In the genomic region with DNA sequence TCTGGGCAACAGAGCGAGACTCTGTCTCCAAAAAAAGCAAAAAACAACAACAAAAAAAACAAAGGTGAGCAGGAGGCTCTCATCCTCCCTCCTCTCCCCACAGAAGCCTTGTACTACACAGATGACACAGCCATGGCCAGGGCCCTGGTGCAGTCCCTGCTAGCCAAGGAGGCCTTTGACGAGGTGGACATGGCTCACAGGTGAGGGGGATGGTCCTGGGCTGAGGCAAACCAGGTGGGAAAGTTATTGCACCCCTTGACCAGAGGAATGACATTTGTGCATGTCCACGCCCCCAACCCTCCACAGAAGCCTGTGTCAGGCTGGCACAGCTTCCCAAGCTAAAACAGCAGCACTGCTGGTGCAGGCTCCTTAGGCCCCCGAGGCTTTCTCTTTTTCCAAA, we compare ENCODE assay signal across 32 cellular contexts. TPM values are rescaled to one million over a fixed set of nuclear protein-coding genes. Genes with fewer than 3 reads are reported as not detected.
DNase-seq lines count a peak whose midpoint lies in the region; ATAC-seq and TF ChIP-seq lines count a peak whose summit lies in the region.
"Had no signal": no experiment of that assay in that cellular context is flagged by ENCODE, and none has a peak within 500 bp of the region (broad histone marks: within the 10 kb centered on the region; RNA-seq: fewer than 3 reads in every experiment).

No MANE protein-coding gene starts in this region.

- no peak for TF ChIP-seq CTCF in OCI-LY7 (conservative IDR thresholded peaks at IDR 0.05; ENCODE audit: low read length)

- intact Hi-C loops in OCI-LY7 (cut with micrococcal nuclease; ENCODE audit: unreplicated experiment), result no loop called here

- H3K4me1 Mint-ChIP-seq in activated T-cell treated with anti-CD3 and anti-CD28 coated beads, Interleukin-2, amount 50 U/mL, for 72 hours (ENCODE audit: low read depth), result peaks cover 10% of the 10 kb centered on the region
- H3K4me1 Mint-ChIP-seq in stimulated activated effector memory CD8-positive, alpha-beta T cell treated with anti-CD3 and anti-CD28 coated beads, Interleukin-12 subunit alpha, Interleukin-12 subunit beta, amount 100 ng/mL, for 72 hours, result peaks cover 20% of the 10 kb centered on the region

- no peak for ATAC-seq in activated T-cell treated with anti-CD3 and anti-CD28 coated beads, Interleukin-2, amount 50 U/mL, for 72 hours (replicated peaks in 1 of 2)
- ATAC-seq in stimulated activated effector memory CD8-positive, alpha-beta T cell treated with anti-CD3 and anti-CD28 coated beads, Interleukin-12 subunit alpha, Interleukin-12 subunit beta, amount 100 ng/mL, for 72 hours, result no peak
- ATAC-seq in GM21381 (IDR thresholded peaks at IDR 0.05; ENCODE audit: unreplicated experiment) (no peak), GM18519 (IDR thresholded peaks at IDR 0.05; ENCODE audit: low FRiP score, unreplicated experiment) (no peak)
- ATAC-seq: A549, esophagus mucosa, lower lobe of right lung, psoas muscle had no signal

- H3K79me2 ChIP-seq in OCI-LY7 (ENCODE audit: insufficient read depth, low read depth, low read length), result peaks cover 18% of the 10 kb centered on the region

- no peaks in the 10 kb centered on the region for H3K27me3 Mint-ChIP-seq in activated T-cell treated with anti-CD3 and anti-CD28 coated beads, Interleukin-2, amount 50 U/mL, for 72 hours (ENCODE audit: low read depth)

- BruUV-seq in OCI-LY7 (replicated peaks; lab: Mats Ljungman, UMichigan), result no TSS peak

- CTCF ChIA-PET in OCI-LY7 (lab: Charles Lee; ENCODE audit: unreplicated experiment), result no interaction called here

- no peaks in the 10 kb centered on the region for H3K9me3 Mint-ChIP-seq in activated T-cell treated with anti-CD3 and anti-CD28 coated beads, Interleukin-2, amount 50 U/mL, for 72 hours
- no peaks in the 10 kb centered on the region for H3K9me3 Mint-ChIP-seq in stimulated activated effector memory CD8-positive, alpha-beta T cell treated with anti-CD3 and anti-CD28 coated beads, Interleukin-12 subunit alpha, Interleukin-12 subunit beta, amount 100 ng/mL, for 72 hours
- H3K9me3 Mint-ChIP-seq: activated B cell treated with CpG ODN at 0.5 μM for 24 hours; activated naive CD4-positive, alpha-beta T cell treated with anti-CD3 and anti-CD28 coated beads, Interleukin-2, amount 10 ng/mL, durations not matched to agents 7 days and 5 days had no signal

- H4K20me1 ChIP-seq in OCI-LY7 (ENCODE audit: insufficient read depth, low read length), result peaks cover 6% of the 10 kb centered on the region; the same call in 1 of the 2 replicates

- peaks cover 52% of the 10 kb centered on the region for H3K36me3 ChIP-seq in OCI-LY7 (ENCODE audit: insufficient read depth, low read length)
- H3K36me3 ChIP-seq: breast epithelium, uterus had no signal

- H3K4me3 Mint-ChIP-seq in activated T-cell treated with anti-CD3 and anti-CD28 coated beads, Interleukin-2, amount 50 U/mL, for 72 hours, result no peak overlapping the region
- H3K4me3 Mint-ChIP-seq in stimulated activated effector memory CD8-positive, alpha-beta T cell treated with anti-CD3 and anti-CD28 coated beads, Interleukin-12 subunit alpha, Interleukin-12 subunit beta, amount 100 ng/mL, for 72 hours, result no peak overlapping the region
- H3K4me3 Mint-ChIP-seq: activated B cell treated with CpG ODN at 0.5 μM for 24 hours; activated naive CD4-positive, alpha-beta T cell treated with anti-CD3 and anti-CD28 coated beads, Interleukin-2, amount 10 ng/mL, durations not matched to agents 7 days and 5 days had no signal

- peaks cover 16% of the 10 kb centered on the region for H3K4me1 ChIP-seq in OCI-LY7 (ENCODE audit: insufficient read depth, low read length, poor library complexity, severe bottlenecking)

- POLR2A ChIA-PET in OCI-LY7 (lab: Charles Lee), result interaction anchor here (0.6 kb wide), 1 partner anchor 114 kb away, joined by 3 read pairs; no protein-coding TSS in a partner anchor

- H3K27ac Mint-ChIP-seq in activated T-cell treated with anti-CD3 and anti-CD28 coated beads, Interleukin-2, amount 50 U/mL, for 72 hours, result no peak overlapping the region
- peak overlapping the region; percentile 43 for H3K27ac Mint-ChIP-seq in stimulated activated effector memory CD8-positive, alpha-beta T cell treated with anti-CD3 and anti-CD28 coated beads, Interleukin-12 subunit alpha, Interleukin-12 subunit beta, amount 100 ng/mL, for 72 hours
- H3K27ac Mint-ChIP-seq: activated B cell treated with CpG ODN at 0.5 μM for 24 hours; activated naive CD4-positive, alpha-beta T cell treated with anti-CD3 and anti-CD28 coated beads, Interleukin-2, amount 10 ng/mL, durations not matched to agents 7 days and 5 days had no signal

- no peaks in the 10 kb centered on the region for H3K27me3 ChIP-seq in layer of hippocampus (ENCODE audit: control insufficient read depth, insufficient read depth, low read length)
- H3K27me3 ChIP-seq: breast epithelium, neutrophil, SJCRH30, uterus had no signal

- H3K36me3 Mint-ChIP-seq in activated T-cell treated with anti-CD3 and anti-CD28 coated beads, Interleukin-2, amount 50 U/mL, for 72 hours (ENCODE audit: insufficient read depth in 2 of 2), result peaks cover 6 to 7% of the 10 kb centered on the region in 2 donors
- peaks cover 70% of the 10 kb centered on the region for H3K36me3 Mint-ChIP-seq in stimulated activated effector memory CD8-positive, alpha-beta T cell treated with anti-CD3 and anti-CD28 coated beads, Interleukin-12 subunit alpha, Interleukin-12 subunit beta, amount 100 ng/mL, for 72 hours

- H3K4me3 ChIP-seq in OCI-LY7 (ENCODE audit: low read depth, low read length, poor library complexity, severe bottlenecking), result no peak overlapping the region
- H3K4me3 ChIP-seq: A549, breast epithelium, lower lobe of right lung, psoas muscle, SJCRH30, uterus had no signal

- DNase-seq in activated T-cell treated with anti-CD3 and anti-CD28 coated beads, Interleukin-2, amount 50 U/mL, for 1 hour, result peak; percentile 16
- DNase-seq in activated T-cell treated with anti-CD3 and anti-CD28 coated beads, Interleukin-2, amount 50 U/mL, for 72 hours, result no peak
- DNase-seq in OCI-LY7 (ENCODE audit: low spot score), result no peak
- DNase-seq in stimulated activated effector memory CD8-positive, alpha-beta T cell treated with anti-CD3 and anti-CD28 coated beads, Interleukin-12 subunit alpha, Interleukin-12 subunit beta, amount 100 ng/mL, for 72 hours (ENCODE audit: low spot score in 2 of 2), result no peak
- DNase-seq in COLO829 (ENCODE audit: low spot score), result no peak
- DNase-seq: activated CD4-positive, alpha-beta T cell treated with anti-CD3 and anti-CD28 coated beads, Interleukin-2, amount 50 U/mL, for 4 hours; activated naive CD4-positive, alpha-beta T cell treated with anti-CD3 and anti-CD28 coated beads, Interleukin-2, amount 10 ng/mL, durations not matched to agents 7 days and 5 days; activated T-cell treated with anti-CD3 and anti-CD28 coated beads for 4 hours; AML-193; amygdala; foreskin fibroblast; HCEC 1CT; Karpas-422; kidney; lower lobe of right lung; NCI-H1436; NCI-H2107; NCI-H774; psoas muscle; SJCRH30; stimulated activated CD4-positive, alpha-beta T cell treated with anti-CD3 and anti-CD28 coated beads, Interleukin-15, amount 100 ng/mL, for 24 hours; stimulated activated naive CD4-positive, alpha-beta T cell; uterus had no signal

- no peak overlapping the region for H2AFZ ChIP-seq in OCI-LY7 (ENCODE audit: low read length)

- H3K9me3 ChIP-seq in OCI-LY7 (ENCODE audit: low read length), result no peaks in the 10 kb centered on the region
- H3K9me3 ChIP-seq: A549, breast epithelium, lower lobe of right lung, neutrophil, psoas muscle, SJCRH30, uterus had no signal

- H3K4me2 ChIP-seq in OCI-LY7 (ENCODE audit: low read length), result peak overlapping the region; percentile 11; the same call in 1 of the 2 replicates
- H3K4me2 ChIP-seq: A549 had no signal

- H3K9me2 ChIP-seq in OCI-LY7 (ENCODE audit: insufficient read depth, low read length), result no peaks in the 10 kb centered on the region

- no peak overlapping the region for H3K27ac ChIP-seq in OCI-LY7 (ENCODE audit: low read depth, low read length, poor library complexity, severe bottlenecking)
- peak overlapping the region; percentile 4 for H3K27ac ChIP-seq in layer of hippocampus (ENCODE audit: low read depth, low read length)
- H3K27ac ChIP-seq: A549, lower lobe of right lung, neutrophil, psoas muscle, SJCRH30, uterus had no signal

RNA-seq across cellular contexts. Expression of a gene that starts 2.4 kb away (rescaled TPM):
- 10 to 100 TPM; 23.2 to 28.9 TPM for total RNA-seq in activated T-cell treated with anti-CD3 and anti-CD28 coated beads, Interleukin-2, amount 50 U/mL, for 72 hours
- total RNA-seq in OCI-LY7 (2014; rRNA removed; shearing (Covaris generic)), result 42.3 and 44.3 TPM in 2 replicates
- total RNA-seq in OCI-LY7 (2022), result 27.6 and 29.3 TPM in 2 replicates

RNA-seq across cellular contexts. Expression of a gene that starts 7.2 kb away (rescaled TPM):
- total RNA-seq in activated T-cell treated with anti-CD3 and anti-CD28 coated beads, Interleukin-2, amount 50 U/mL, for 72 hours, result under 1 TPM; 0.17 to 0.37 TPM
- 0.10 TPM in 1 of 2 replicates, not detected in the other for total RNA-seq in OCI-LY7 (2014; rRNA removed; shearing (Covaris generic))
- total RNA-seq in OCI-LY7 (2022), result not detected in 2 replicates
- total RNA-seq: activated B cell treated with CpG ODN at 0.5 μM for 24 hours, esophagus mucosa, G401, psoas muscle, SJCRH30 had no signal

RNA-seq across cellular contexts. Expression of a gene that starts 33.9 kb away (rescaled TPM):
- total RNA-seq in activated T-cell treated with anti-CD3 and anti-CD28 coated beads, Interleukin-2, amount 50 U/mL, for 72 hours, result under 1 TPM; 0.07 to 0.09 TPM
- total RNA-seq in OCI-LY7 (2014; rRNA removed; shearing (Covaris generic)), result not detected in 2 replicates
- not detected in 2 replicates for total RNA-seq in OCI-LY7 (2022)

RNA-seq across cellular contexts. Expression of a gene that starts 58.1 kb away (rescaled TPM):
- 10 to 100 TPM; 46.2 to 56.2 TPM for total RNA-seq in activated T-cell treated with anti-CD3 and anti-CD28 coated beads, Interleukin-2, amount 50 U/mL, for 72 hours
- 50.3 and 71.0 TPM in 2 replicates for total RNA-seq in OCI-LY7 (2014; rRNA removed; shearing (Covaris generic))
- 55.4 and 60.4 TPM in 2 replicates for total RNA-seq in OCI-LY7 (2022)
